In genomic region chr16:54651851-54652770, GRCh38 we compare ENCODE assay signal across 11 cellular contexts.
DNase-seq lines count a peak whose midpoint lies in the region.
"Had no signal": no experiment of that assay in that cellular context is flagged by ENCODE, and none has a peak within 500 bp of the region (broad histone marks: within the 10 kb centered on the region; RNA-seq: fewer than 3 reads in every experiment).

No MANE protein-coding gene starts in this region.

- H3K27ac ChIP-seq in HUES48 (ENCODE audit: low read depth, low read length), result peak overlapping the region; percentile 78
- no peak overlapping the region for H3K27ac ChIP-seq in substantia nigra (ENCODE audit: low read depth, low read length, poor library complexity, severe bottlenecking)

- peak; percentile 8 for DNase-seq in RKO (ENCODE audit: low spot score)
- peak; percentile 39 for DNase-seq in foreskin melanocyte
- peak; percentile 18 for DNase-seq in stromal cell of bone marrow (ENCODE audit: low read depth)
- no peak for DNase-seq in effector CD4-positive, alpha-beta T cell
- DNase-seq in substantia nigra (lab: John Stamatoyannopoulos, UW), result no peak
- no peak for DNase-seq in D341Med (ENCODE audit: low spot score)
- DNase-seq: activated naive CD8-positive, alpha-beta T cell treated with anti-CD3 and anti-CD28 coated beads, Interleukin-2, amount 50 U/mL, for 24 hours; activated T-cell treated with anti-CD3 and anti-CD28 coated beads for 4 hours; Kasumi-1; stimulated activated CD4-positive, alpha-beta T cell treated with anti-CD3 and anti-CD28 coated beads, Interleukin-2, amount 100 ng/mL, for 48 hours had no signal

- peak overlapping the region; percentile 28; the same call in 1 of the 2 replicates for H3K4me3 ChIP-seq in HUES48 (ENCODE audit: low read depth, low read length)

- peaks cover 69% of the 10 kb centered on the region for H3K4me1 ChIP-seq in HUES48 (ENCODE audit: control insufficient read depth, insufficient read depth, low read length)

- H3K9ac ChIP-seq in HUES48 (ENCODE audit: low read depth, low read length), result no peak overlapping the region

- H3K27me3 ChIP-seq in HUES48 (ENCODE audit: control insufficient read depth, insufficient read depth, low read length), result peaks cover 79% of the 10 kb centered on the region

- H3K9me3 ChIP-seq in HUES48 (ENCODE audit: control insufficient read depth, insufficient read depth, low read length), result no peaks in the 10 kb centered on the region

- H3K36me3 ChIP-seq in HUES48 (ENCODE audit: control insufficient read depth, insufficient read depth, low read length), result no peaks in the 10 kb centered on the region

Comparison
In these comparisons a context has a peak if more than half of its experiments do, and no peak if none do; other contexts are left out.
1. DNase-seq: peak in RKO (single experiment), foreskin melanocyte (single experiment) and stromal cell of bone marrow (single experiment); none in effector CD4-positive, alpha-beta T cell (single experiment), substantia nigra (0 of 49) and D341Med (single experiment).